2 cellular contexts compared by ENCODE assay signal in genomic region chr19:6672693-6673290, GRCh38.
TF ChIP-seq lines count a peak whose summit lies in the region.

No MANE protein-coding gene starts in this region.

TF ChIP-seq in K562, 482 proteins besides CTCF, POLR2A, EP300 and RAD21:
- TF ChIP-seq ZNF354B (CRISPR knock-in tag; IDR thresholded peaks at IDR 0.05) = no peak
- no peak for TF ChIP-seq ZFX (CRISPR knock-in tag; IDR thresholded peaks at IDR 0.05)
- peak; percentile 98 for TF ChIP-seq ZNF134 (CRISPR knock-in tag; conservative IDR thresholded peaks at IDR 0.05)
- no peak for TF ChIP-seq NR2C2 (CRISPR knock-in tag; IDR thresholded peaks at IDR 0.05)
- TF ChIP-seq NR2C2 (tag; IDR thresholded peaks at IDR 0.05) = no peak
- TF ChIP-seq NFIX (CRISPR knock-in tag; IDR thresholded peaks at IDR 0.05; ENCODE audit: low read depth) = no peak
- TF ChIP-seq RBM25 (IDR thresholded peaks at IDR 0.05; ENCODE audit: low read depth, low read length, severe bottlenecking) = peak; percentile 76
- TF ChIP-seq ZNF217 (CRISPR knock-in tag; IDR thresholded peaks at IDR 0.05) = no peak
- TF ChIP-seq ZNF121 (CRISPR knock-in tag; conservative IDR thresholded peaks at IDR 0.05) = peak; percentile 93
- TF ChIP-seq FOXM1 (IDR thresholded peaks at IDR 0.05; ENCODE audit: low read depth) = peak; percentile 62; the same call in 1 of the 2 replicates
- TF ChIP-seq FOXM1 (CRISPR knock-in tag; IDR thresholded peaks at IDR 0.05; ENCODE audit: low read depth) = no peak
- no peak for TF ChIP-seq MYC (IDR thresholded peaks at IDR 0.05; ENCODE audit: low read depth, low read length)
- no peak for TF ChIP-seq MYC (CRISPR knock-in tag; IDR thresholded peaks at IDR 0.05; ENCODE audit: borderline replicate concordance, low read depth)
- TF ChIP-seq PML (IDR thresholded peaks at IDR 0.05; ENCODE audit: low read length) = no peak
- no peak for TF ChIP-seq FOXP4 (CRISPR knock-in tag; IDR thresholded peaks at IDR 0.05; ENCODE audit: borderline replicate concordance)
- no peak for TF ChIP-seq ZNF398 (CRISPR knock-in tag; IDR thresholded peaks at IDR 0.05)
- no peak for TF ChIP-seq RFX5 (IDR thresholded peaks at IDR 0.05; ENCODE audit: low read depth, low read length)
- TF ChIP-seq ZNF717 (CRISPR knock-in tag; IDR thresholded peaks at IDR 0.05) = no peak

TF ChIP-seq in liver, 16 proteins besides CTCF, POLR2A, EP300 and RAD21:
- TF ChIP-seq HNF4G (IDR thresholded peaks at IDR 0.05) (no peak), JUND (IDR thresholded peaks at IDR 0.05) (peak in 1 of 2 donors; percentile 35), REST (IDR thresholded peaks at IDR 0.05) (no peak), FOXA1 (IDR thresholded peaks at IDR 0.05) (peak; percentile 16), HNF4A (conservative IDR thresholded peaks at IDR 0.05) (peak; percentile 21 to 33), EGR1 (IDR thresholded peaks at IDR 0.05; ENCODE audit: low read depth in 2 of 2) (no peak)
